In genomic region chr2:147094077-147094476, GRCh38 we compare ENCODE assay signal across 30 cellular contexts.
"Had no signal": no experiment of that assay in that cellular context is flagged by ENCODE, and none has a peak within 500 bp of the region (broad histone marks: within the 10 kb centered on the region; RNA-seq: fewer than 3 reads in every experiment).

No MANE protein-coding gene starts in this region.

- H3K4me3 Mint-ChIP-seq: activated CD8-positive, alpha-beta T cell treated with anti-CD3 and anti-CD28 coated beads, Interleukin-2, amount 10 ng/mL, durations not matched to agents 7 days and 5 days; activated naive CD4-positive, alpha-beta T cell treated with anti-CD3 and anti-CD28 coated beads, Interleukin-2, amount 50 U/mL, for 24 hours; T-helper 17 cell had no signal

- H3K27me3 ChIP-seq: breast epithelium, MG63, SJSA1 had no signal

- H3K27me3 Mint-ChIP-seq: T-helper 17 cell had no signal

- H3K27ac ChIP-seq: breast epithelium, KMS-11, SJSA1, WERI-Rb-1 had no signal

- H3K4me2 ChIP-seq: KMS-11 had no signal

- H3K9me3 Mint-ChIP-seq: activated naive CD4-positive, alpha-beta T cell treated with anti-CD3 and anti-CD28 coated beads, Interleukin-2, amount 50 U/mL, for 24 hours had no signal

- H3K4me1 ChIP-seq: breast epithelium, SJSA1 had no signal

- DNase-seq: activated CD4-positive, alpha-beta T cell treated with anti-CD3 and anti-CD28 coated beads for 4 hours; activated CD4-positive, alpha-beta T cell treated with anti-CD3 and anti-CD28 coated beads, Interleukin-2, amount 50 U/mL, for 4 hours; activated CD8-positive, alpha-beta memory T cell treated with anti-CD3 and anti-CD28 coated beads, Interleukin-2, amount 50 U/mL, for 48 hours; activated CD8-positive, alpha-beta T cell treated with anti-CD3 and anti-CD28 coated beads, Interleukin-2, amount 10 ng/mL, durations not matched to agents 7 days and 5 days; activated naive CD4-positive, alpha-beta T cell; activated T-cell treated with anti-CD3 and anti-CD28 coated beads, Interleukin-2, amount 50 U/mL, for 1 hour; aorta; caudate nucleus; MG63; MV-4-11; NCI-H1092 treated with DMSO at 0.1 percent for 48 hours; NCI-H1417 treated with DMSO at 0.1 percent for 48 hours; NCI-H1694; NCI-H2029; NCI-H2107; NCI-H2171 treated with DMSO at 0.1 percent for 48 hours; NCI-H226; NCI-H510A; NCI-H526 treated with DMSO at 0.1 percent for 48 hours; NCI-H82; PC-3; SHP77; T-helper 17 cell; T1000; WERI-Rb-1 had no signal

- H3K9me3 ChIP-seq: breast epithelium, MG63, SJSA1 had no signal

- H3K36me3 Mint-ChIP-seq: activated naive CD4-positive, alpha-beta T cell treated with anti-CD3 and anti-CD28 coated beads, Interleukin-2, amount 50 U/mL, for 24 hours had no signal

- H3K36me3 ChIP-seq: breast epithelium, MG63, SJSA1, WERI-Rb-1 had no signal

- H3K4me1 Mint-ChIP-seq: activated naive CD4-positive, alpha-beta T cell treated with anti-CD3 and anti-CD28 coated beads, Interleukin-2, amount 50 U/mL, for 24 hours had no signal

- ATAC-seq: activated CD4-positive, CD25-positive, alpha-beta regulatory T cell treated with anti-CD3 and anti-CD28 coated beads, Interleukin-2, amount 50 U/mL, for 24 hours; activated CD8-positive, alpha-beta T cell treated with anti-CD3 and anti-CD28 coated beads, Interleukin-2, amount 10 ng/mL, durations not matched to agents 7 days and 5 days; PC-3; T-helper 17 cell had no signal

- H3K9ac ChIP-seq: KMS-11 had no signal

- H3K4me3 ChIP-seq: breast epithelium, MG63, SJSA1 had no signal

- H3K27ac Mint-ChIP-seq: activated CD8-positive, alpha-beta T cell treated with anti-CD3 and anti-CD28 coated beads, Interleukin-2, amount 10 ng/mL, durations not matched to agents 7 days and 5 days; activated naive CD4-positive, alpha-beta T cell treated with anti-CD3 and anti-CD28 coated beads, Interleukin-2, amount 50 U/mL, for 24 hours; T-helper 17 cell had no signal
